Comparison of ENCODE assay signal across 1 cellular context in the genomic region with DNA sequence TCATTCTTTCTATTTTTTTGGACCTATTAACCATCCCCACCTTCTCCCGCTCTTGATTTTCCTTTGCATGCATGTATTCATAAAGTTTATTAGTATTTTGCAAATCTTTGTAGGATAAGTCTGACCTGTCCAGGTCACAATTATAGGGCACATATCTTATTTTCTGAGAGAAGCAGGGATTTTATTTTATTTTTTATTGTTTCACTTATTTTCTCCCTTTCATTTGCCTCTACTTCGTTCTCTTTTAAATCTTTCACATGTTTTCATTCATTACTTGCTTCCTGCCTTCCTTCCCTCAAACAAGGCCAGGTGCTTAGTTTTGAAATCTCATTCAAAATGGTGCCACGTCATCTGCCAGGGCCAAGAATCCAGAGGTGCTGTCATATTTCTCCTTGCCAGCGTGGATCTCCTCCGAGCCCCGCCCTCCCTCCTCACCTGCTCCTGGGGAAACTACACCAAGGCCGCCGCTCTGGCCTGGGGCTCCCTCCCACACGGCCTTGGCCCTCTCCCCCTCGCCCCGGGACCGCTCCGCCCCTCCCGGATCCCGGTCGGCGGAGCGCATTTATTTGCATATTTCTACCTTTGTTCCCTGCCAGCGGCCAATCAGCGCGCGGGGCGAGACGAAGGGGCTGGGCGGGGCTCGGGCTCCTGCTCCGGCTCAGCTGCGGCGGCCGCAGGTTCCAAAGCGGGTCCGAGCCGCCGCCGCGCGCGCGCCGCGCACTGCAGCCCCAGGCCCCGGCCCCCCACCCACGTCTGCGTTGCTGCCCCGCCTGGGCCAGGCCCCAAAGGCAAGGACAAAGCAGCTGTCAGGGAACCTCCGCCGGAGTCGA.
TF ChIP-seq lines count a peak whose summit lies in the region.

A gene (plus strand): TSS at position 654 of the 830 bp plus-strand sequence. CDS start 213 bp downstream, outside the sequence.

TF ChIP-seq in K562, 482 proteins besides CTCF, POLR2A, EP300 and RAD21 (continued from another document):
- TF ChIP-seq ZBTB7A (IDR thresholded peaks at IDR 0.05; ENCODE audit: borderline replicate concordance, control insufficient read depth, low read depth, low read length), result peak; percentile 76; the same call in 1 of the 2 replicates
- TF ChIP-seq, protein P1, sequence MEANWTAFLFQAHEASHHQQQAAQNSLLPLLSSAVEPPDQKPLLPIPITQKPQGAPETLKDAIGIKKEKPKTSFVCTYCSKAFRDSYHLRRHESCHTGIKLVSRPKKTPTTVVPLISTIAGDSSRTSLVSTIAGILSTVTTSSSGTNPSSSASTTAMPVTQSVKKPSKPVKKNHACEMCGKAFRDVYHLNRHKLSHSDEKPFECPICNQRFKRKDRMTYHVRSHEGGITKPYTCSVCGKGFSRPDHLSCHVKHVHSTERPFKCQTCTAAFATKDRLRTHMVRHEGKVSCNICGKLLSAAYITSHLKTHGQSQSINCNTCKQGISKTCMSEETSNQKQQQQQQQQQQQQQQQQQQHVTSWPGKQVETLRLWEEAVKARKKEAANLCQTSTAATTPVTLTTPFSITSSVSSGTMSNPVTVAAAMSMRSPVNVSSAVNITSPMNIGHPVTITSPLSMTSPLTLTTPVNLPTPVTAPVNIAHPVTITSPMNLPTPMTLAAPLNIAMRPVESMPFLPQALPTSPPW (CRISPR knock-in tag; IDR thresholded peaks at IDR 0.05), result peak; percentile 78
